20 cellular contexts compared by ENCODE assay signal in the genomic region with DNA sequence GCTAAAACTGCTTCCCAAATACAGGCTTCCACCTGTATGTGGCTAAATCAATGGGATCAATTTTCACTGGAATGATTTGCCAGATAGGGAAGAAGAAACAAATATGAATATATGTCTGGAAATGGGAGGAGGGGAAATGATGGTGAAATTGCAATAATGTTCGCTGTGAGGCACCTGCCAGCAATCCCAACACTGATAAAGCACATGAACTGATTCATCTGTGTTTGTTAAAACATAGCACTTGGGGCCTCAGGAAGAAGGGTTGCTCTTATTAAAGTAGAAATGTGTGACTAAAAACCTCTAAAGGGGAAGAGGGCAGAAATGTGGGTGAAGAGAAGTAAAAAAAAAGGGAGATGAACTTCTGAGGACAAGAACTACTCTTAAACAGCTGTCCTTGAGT.
DNase-seq lines count a peak whose midpoint lies in the region; ATAC-seq and TF ChIP-seq lines count a peak whose summit lies in the region.
"Had no signal": no experiment of that assay in that cellular context is flagged by ENCODE, and none has a peak within 500 bp of the region (broad histone marks: within the 10 kb centered on the region; RNA-seq: fewer than 3 reads in every experiment).

No MANE protein-coding gene starts in this region.

- H3K27ac ChIP-seq in GM23338 (ENCODE audit: low read depth): no peak overlapping the region
- H3K27ac ChIP-seq: KMS-11, Peyer's patch had no signal

- peak; percentile 30 for DNase-seq in CD1c-positive myeloid dendritic cell (ENCODE audit: extremely low spot score)
- no peak for DNase-seq in GM23338 (ENCODE audit: low spot score)
- DNase-seq in NOMO-1 treated with dmso at 0.1 percent for 144 hours (lab: John Stamatoyannopoulos, UW; ENCODE audit: unreplicated experiment): peak; percentile 23
- no peak for DNase-seq in stimulated activated naive CD4-positive, alpha-beta T cell treated with Interleukin-2 at 50 U/mL for 16 hours (lab: John Stamatoyannopoulos, UW)
- DNase-seq in stimulated activated CD4-positive, alpha-beta T cell treated with anti-CD3 and anti-CD28 coated beads, Interleukin-12 subunit alpha, Interleukin-12 subunit beta, amount 100 ng/mL, for 4 hours: no peak
- DNase-seq: ACHN, AML-193, EL, HCEC 1CT, NCI-H1048, NCI-H1436 treated with DMSO at 0.1 percent for 48 hours, NCI-H2029 treated with DMSO at 0.1 percent for 48 hours, NCI-H510A, NCI-H774, Peyer's patch had no signal

- no peaks in the 10 kb centered on the region for H3K27me3 ChIP-seq in GM23338 (ENCODE audit: insufficient read depth)
- H3K27me3 ChIP-seq: Peyer's patch had no signal

- H3K36me3 ChIP-seq in GM23338 (ENCODE audit: insufficient read depth): no peaks in the 10 kb centered on the region

- no peak overlapping the region for H3K4me3 ChIP-seq in GM23338
- H3K4me3 ChIP-seq: Peyer's patch had no signal

- 0 out of 2 replicates have a peak, but pooled peaks cover 4% of the 10 kb centered on the region for H3K9me2 ChIP-seq in GM23338 (ENCODE audit: insufficient read depth)

- H3K9me3 Mint-ChIP-seq in GM23338: peaks cover 3% of the 10 kb centered on the region; the same call in 2 of the 3 replicates
- H3K9me3 Mint-ChIP-seq in dendritic cell treated with granulocyte-macrophage colony-stimulating factor and Interleukin-4, amounts not matched to agents 40 ng/mL and 50 ng/mL, for 4 days: peaks cover 17% of the 10 kb centered on the region

- peaks cover 4% of the 10 kb centered on the region for H3K4me1 ChIP-seq in GM23338 (ENCODE audit: insufficient read depth)
- H3K4me1 ChIP-seq: Peyer's patch had no signal

- peak overlapping the region; percentile 19; the same call in 1 of the 2 replicates for H3K27ac Mint-ChIP-seq in GM23338
- H3K27ac Mint-ChIP-seq in dendritic cell treated with granulocyte-macrophage colony-stimulating factor and Interleukin-4, amounts not matched to agents 40 ng/mL and 50 ng/mL, for 4 days: peak overlapping the region; percentile 51

- H3K27me3 Mint-ChIP-seq in GM23338 (ENCODE audit: insufficient read depth, low read depth, poor library complexity): peaks cover 1% of the 10 kb centered on the region
- no peaks in the 10 kb centered on the region for H3K27me3 Mint-ChIP-seq in dendritic cell treated with granulocyte-macrophage colony-stimulating factor and Interleukin-4, amounts not matched to agents 40 ng/mL and 50 ng/mL, for 4 days

- ATAC-seq in GM23338 (no peak), HG02763 (IDR thresholded peaks at IDR 0.05; ENCODE audit: unreplicated experiment) (no peak)
- ATAC-seq: Right ventricle myocardium inferior had no signal

- H3K4me2 ChIP-seq in GM23338: no peak overlapping the region
- H3K4me2 ChIP-seq: KMS-11 had no signal

- no peaks in the 10 kb centered on the region for H3K79me2 ChIP-seq in GM23338 (replicated peaks; ENCODE audit: insufficient read depth)

- peaks cover 42% of the 10 kb centered on the region for H3K36me3 Mint-ChIP-seq in GM23338 (ENCODE audit: low read depth)
- peaks cover 6% of the 10 kb centered on the region for H3K36me3 Mint-ChIP-seq in dendritic cell treated with granulocyte-macrophage colony-stimulating factor and Interleukin-4, amounts not matched to agents 40 ng/mL and 50 ng/mL, for 4 days (ENCODE audit: low read depth)

- H4K20me1 ChIP-seq in GM23338 (replicated peaks; ENCODE audit: insufficient read depth): no peaks in the 10 kb centered on the region

- no peak for TF ChIP-seq CTCF in GM23338 (conservative IDR thresholded peaks at IDR 0.05; ENCODE audit: low read depth in 2 of 2)

- peaks cover 5% of the 10 kb centered on the region; the same call in 1 of the 2 replicates for H3F3A ChIP-seq in GM23338 (replicated peaks; ENCODE audit: low read depth)

- no peak overlapping the region for H3K4me3 Mint-ChIP-seq in GM23338
- H3K4me3 Mint-ChIP-seq in dendritic cell treated with granulocyte-macrophage colony-stimulating factor and Interleukin-4, amounts not matched to agents 40 ng/mL and 50 ng/mL, for 4 days: no peak overlapping the region
- H3K4me3 Mint-ChIP-seq: CD14-positive monocyte had no signal

- H2AFZ ChIP-seq in GM23338: no peak overlapping the region

- H3K4me1 Mint-ChIP-seq in GM23338: peaks cover 30% of the 10 kb centered on the region
- H3K4me1 Mint-ChIP-seq in dendritic cell treated with granulocyte-macrophage colony-stimulating factor and Interleukin-4, amounts not matched to agents 40 ng/mL and 50 ng/mL, for 4 days (ENCODE audit: low read depth): peaks cover 53% of the 10 kb centered on the region

- intact Hi-C loops in dendritic cell treated with granulocyte-macrophage colony-stimulating factor and Interleukin-4, amounts not matched to agents 40 ng/mL and 50 ng/mL, for 4 days (cut with micrococcal nuclease): no loop called here

TF ChIP-seq in GM23338, 12 proteins besides CTCF, POLR2A, EP300 and RAD21 (continues in another document):
- TF ChIP-seq ETS1 (IDR thresholded peaks at IDR 0.05) (no peak), REST (IDR thresholded peaks at IDR 0.05; ENCODE audit: unreplicated experiment) (no peak), STAT1 (IDR thresholded peaks at IDR 0.05; ENCODE audit: unreplicated experiment) (no peak)

Comparison
In these comparisons a context has a peak if more than half of its experiments do, and no peak if none do; other contexts are left out.
1. DNase-seq: peak in CD1c-positive myeloid dendritic cell (single experiment) and NOMO-1 treated with dmso at 0.1 percent for 144 hours (single experiment); none in GM23338 (single experiment), stimulated activated naive CD4-positive, alpha-beta T cell treated with Interleukin-2 at 50 U/mL for 16 hours (single experiment) and stimulated activated CD4-positive, alpha-beta T cell treated with anti-CD3 and anti-CD28 coated beads, Interleukin-12 subunit alpha, Interleukin-12 subunit beta, amount 100 ng/mL, for 4 hours (single experiment).